Comparison of ENCODE assay signal across 1 cellular context in the genomic region with DNA sequence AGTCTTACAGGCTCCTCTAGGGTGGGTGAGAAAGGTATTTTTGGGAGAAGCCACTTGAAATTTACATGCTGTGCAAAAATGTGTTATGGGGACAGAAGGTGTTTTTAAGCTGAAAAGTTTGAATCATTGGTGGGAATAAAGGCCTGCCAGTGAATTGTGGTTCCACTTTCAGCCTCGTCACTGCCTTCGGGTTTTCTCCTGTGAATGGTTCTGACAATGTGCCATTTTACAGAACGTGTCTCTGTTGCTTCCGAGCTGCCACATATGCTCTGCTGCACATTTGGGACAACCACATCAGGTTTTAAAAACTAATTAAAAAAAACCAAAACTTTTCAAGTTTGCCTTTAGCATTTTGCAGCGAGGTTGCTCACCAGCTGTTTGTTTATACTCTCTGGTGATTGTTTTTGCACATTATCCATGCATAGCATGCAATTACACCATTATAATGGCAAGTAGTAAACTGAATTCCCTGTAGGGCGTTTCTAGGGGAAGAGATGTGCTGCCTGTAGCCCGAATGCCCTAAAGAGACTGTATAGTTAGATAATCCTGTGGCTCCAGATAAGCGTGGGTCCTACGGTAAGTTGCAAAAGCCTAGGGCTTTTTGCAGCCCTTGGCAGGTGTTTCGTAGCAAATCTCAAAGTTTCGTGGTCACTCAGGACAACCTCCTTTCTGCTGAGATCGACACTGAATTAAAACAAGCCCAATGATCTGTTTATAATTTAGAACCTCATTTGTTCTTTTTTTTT.
TF ChIP-seq lines count a peak whose summit lies in the region.

No MANE protein-coding gene starts in this region.

TF ChIP-seq in GM23338, 12 proteins besides CTCF, POLR2A, EP300 and RAD21 (continued from another document):
- TF ChIP-seq CREB1 (CRISPR knock-in tag; IDR thresholded peaks at IDR 0.05; ENCODE audit: low read depth) (no peak), EZH2phosphoT487 (IDR thresholded peaks at IDR 0.05; ENCODE audit: unreplicated experiment) (no peak)
- TF ChIP-seq, protein P1, sequence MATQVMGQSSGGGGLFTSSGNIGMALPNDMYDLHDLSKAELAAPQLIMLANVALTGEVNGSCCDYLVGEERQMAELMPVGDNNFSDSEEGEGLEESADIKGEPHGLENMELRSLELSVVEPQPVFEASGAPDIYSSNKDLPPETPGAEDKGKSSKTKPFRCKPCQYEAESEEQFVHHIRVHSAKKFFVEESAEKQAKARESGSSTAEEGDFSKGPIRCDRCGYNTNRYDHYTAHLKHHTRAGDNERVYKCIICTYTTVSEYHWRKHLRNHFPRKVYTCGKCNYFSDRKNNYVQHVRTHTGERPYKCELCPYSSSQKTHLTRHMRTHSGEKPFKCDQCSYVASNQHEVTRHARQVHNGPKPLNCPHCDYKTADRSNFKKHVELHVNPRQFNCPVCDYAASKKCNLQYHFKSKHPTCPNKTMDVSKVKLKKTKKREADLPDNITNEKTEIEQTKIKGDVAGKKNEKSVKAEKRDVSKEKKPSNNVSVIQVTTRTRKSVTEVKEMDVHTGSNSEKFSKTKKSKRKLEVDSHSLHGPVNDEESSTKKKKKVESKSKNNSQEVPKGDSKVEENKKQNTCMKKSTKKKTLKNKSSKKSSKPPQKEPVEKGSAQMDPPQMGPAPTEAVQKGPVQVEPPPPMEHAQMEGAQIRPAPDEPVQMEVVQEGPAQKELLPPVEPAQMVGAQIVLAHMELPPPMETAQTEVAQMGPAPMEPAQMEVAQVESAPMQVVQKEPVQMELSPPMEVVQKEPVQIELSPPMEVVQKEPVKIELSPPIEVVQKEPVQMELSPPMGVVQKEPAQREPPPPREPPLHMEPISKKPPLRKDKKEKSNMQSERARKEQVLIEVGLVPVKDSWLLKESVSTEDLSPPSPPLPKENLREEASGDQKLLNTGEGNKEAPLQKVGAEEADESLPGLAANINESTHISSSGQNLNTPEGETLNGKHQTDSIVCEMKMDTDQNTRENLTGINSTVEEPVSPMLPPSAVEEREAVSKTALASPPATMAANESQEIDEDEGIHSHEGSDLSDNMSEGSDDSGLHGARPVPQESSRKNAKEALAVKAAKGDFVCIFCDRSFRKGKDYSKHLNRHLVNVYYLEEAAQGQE (IDR thresholded peaks at IDR 0.05; ENCODE audit: unreplicated experiment) = no peak
